ENCODE assay signal across 10 cellular contexts in genomic region chr4:167629272-167629671, GRCh38.
ATAC-seq and TF ChIP-seq lines count a peak whose summit lies in the region.
"Had no signal": no experiment of that assay in that cellular context is flagged by ENCODE, and none has a peak within 500 bp of the region (broad histone marks: within the 10 kb centered on the region; RNA-seq: fewer than 3 reads in every experiment).

No MANE protein-coding gene starts in this region.

- H3K79me2 ChIP-seq in neural cell (replicated peaks; ENCODE audit: insufficient read depth, low read length), result no peaks in the 10 kb centered on the region

- H3F3A ChIP-seq in neural cell (ENCODE audit: insufficient read depth, low read length, poor library complexity, severe bottlenecking), result no peaks in the 10 kb centered on the region

- no peak overlapping the region for H3K27ac ChIP-seq in neural cell (ENCODE audit: low read length)
- H3K27ac ChIP-seq: 22Rv1; A549; BLaER1; BLaER1 treated with 17β-estradiol and CSF1 and Interleukin-3, amounts not matched to agents 10 nM and 100 nM; C4-2B had no signal

- no peaks in the 10 kb centered on the region for H3K9me3 ChIP-seq in neural cell (ENCODE audit: low read length)
- H3K9me3 ChIP-seq: A549; BE2C; BLaER1; BLaER1 treated with 17β-estradiol and CSF1 and Interleukin-3, amounts not matched to agents 10 nM and 100 nM; Caco-2 had no signal

- H2AFZ ChIP-seq in neural cell (ENCODE audit: low read depth, low read length), result no peak overlapping the region

- no peaks in the 10 kb centered on the region for H4K20me1 ChIP-seq in neural cell (ENCODE audit: insufficient read depth)
- H4K20me1 ChIP-seq: BLaER1; BLaER1 treated with 17β-estradiol and CSF1 and Interleukin-3, amounts not matched to agents 10 nM and 100 nM had no signal

- no peak for TF ChIP-seq CTCF in neural cell (IDR thresholded peaks at IDR 0.05; ENCODE audit: poor library complexity, severe bottlenecking)

- no peak overlapping the region for H3K4me2 ChIP-seq in neural cell (ENCODE audit: low read length)
- H3K4me2 ChIP-seq: A549; BLaER1; BLaER1 treated with 17β-estradiol and CSF1 and Interleukin-3, amounts not matched to agents 10 nM and 100 nM had no signal

- no peak for TF ChIP-seq RAD21 in neural cell (conservative IDR thresholded peaks at IDR 0.05)

- H3K27me3 ChIP-seq in neural cell (ENCODE audit: insufficient read depth, low read depth, low read length), result peaks cover 12% of the 10 kb centered on the region
- H3K27me3 ChIP-seq: BE2C; BLaER1; BLaER1 treated with 17β-estradiol and CSF1 and Interleukin-3, amounts not matched to agents 10 nM and 100 nM had no signal

- H3K9me2 ChIP-seq in neural cell (ENCODE audit: insufficient read depth, low read length), result no peaks in the 10 kb centered on the region

- H3K4me3 ChIP-seq in neural cell (ENCODE audit: low read length), result no peak overlapping the region
- H3K4me3 ChIP-seq: A549; BLaER1; BLaER1 treated with 17β-estradiol and CSF1 and Interleukin-3, amounts not matched to agents 10 nM and 100 nM had no signal

- no peaks in the 10 kb centered on the region for H3K36me3 ChIP-seq in neural cell (ENCODE audit: insufficient read depth, low read length)
- H3K36me3 ChIP-seq: BE2C; BLaER1; BLaER1 treated with 17β-estradiol and CSF1 and Interleukin-3, amounts not matched to agents 10 nM and 100 nM had no signal

- H3K9ac ChIP-seq in neural cell (ENCODE audit: low read length), result no peak overlapping the region
- H3K9ac ChIP-seq: BLaER1; BLaER1 treated with 17β-estradiol and CSF1 and Interleukin-3, amounts not matched to agents 10 nM and 100 nM had no signal

- peak; percentile 100 for TF ChIP-seq EP300 in neural cell (conservative IDR thresholded peaks at IDR 0.05; ENCODE audit: poor library complexity, severe bottlenecking)

- ATAC-seq in GM19324 (IDR thresholded peaks at IDR 0.05; ENCODE audit: low FRiP score, unreplicated experiment), result no peak
- ATAC-seq: A549; CD8-positive, alpha-beta T cell had no signal

TF ChIP-seq in neural cell, 6 proteins besides CTCF, POLR2A, EP300 and RAD21:
- TF ChIP-seq MXI1 (conservative IDR thresholded peaks at IDR 0.05; ENCODE audit: poor library complexity, severe bottlenecking) (no peak), POLR2AphosphoS5 (IDR thresholded peaks at IDR 0.05) (peak; percentile 100), REST (IDR thresholded peaks at IDR 0.05; ENCODE audit: borderline replicate concordance) (peak; percentile 84)
